8 cellular contexts compared by ENCODE assay signal in genomic region chr5:72244862-72245371, GRCh38.
DNase-seq lines count a peak whose midpoint lies in the region; ATAC-seq, FAIRE-seq and TF ChIP-seq lines count a peak whose summit lies in the region.

No MANE protein-coding gene starts in this region.

- H3K4me3 ChIP-seq in esophagus muscularis mucosa = no peak overlapping the region

- peaks cover 5% of the 10 kb centered on the region for H3K4me1 Mint-ChIP-seq in activated CD4-positive, alpha-beta memory T cell treated with anti-CD3 and anti-CD28 coated beads, Interleukin-2, amount 10 ng/mL, durations not matched to agents 7 days and 5 days
- H3K4me1 Mint-ChIP-seq in T-cell = peaks cover 17 to 22% (median 20%) of the 10 kb centered on the region in 3 donors

- no peak overlapping the region for H3K4me3 Mint-ChIP-seq in activated CD4-positive, alpha-beta memory T cell treated with anti-CD3 and anti-CD28 coated beads, Interleukin-2, amount 10 ng/mL, durations not matched to agents 7 days and 5 days
- H3K4me3 Mint-ChIP-seq in T-cell = no peak overlapping the region

- CTCF ChIA-PET in activated CD4-positive, alpha-beta memory T cell treated with anti-CD3 and anti-CD28 coated beads, Interleukin-2, amount 10 ng/mL, durations not matched to agents 7 days and 5 days (lab: Charles Lee) = no interaction called here
- CTCF ChIA-PET in T-cell (lab: Charles Lee) = interaction anchor here in 1 of 2 donors (1.1 kb wide), 1 partner anchor 10 kb away, joined by 4 read pairs; no protein-coding TSS in a partner anchor

- WGBS in esophagus muscularis mucosa = 61% methylated on average over 2 of the region's 2 CpGs

- H3K4me1 ChIP-seq in esophagus muscularis mucosa = peaks cover 48 to 83% (median 80%) of the 10 kb centered on the region in 4 donors

- H3K9me3 Mint-ChIP-seq in activated CD4-positive, alpha-beta memory T cell treated with anti-CD3 and anti-CD28 coated beads, Interleukin-2, amount 10 ng/mL, durations not matched to agents 7 days and 5 days = no peaks in the 10 kb centered on the region
- H3K9me3 Mint-ChIP-seq in T-cell = no peaks in the 10 kb centered on the region

- H3K36me3 Mint-ChIP-seq in activated CD4-positive, alpha-beta memory T cell treated with anti-CD3 and anti-CD28 coated beads, Interleukin-2, amount 10 ng/mL, durations not matched to agents 7 days and 5 days (ENCODE audit: low read depth) = peaks cover 8% of the 10 kb centered on the region
- peaks cover 14% of the 10 kb centered on the region for H3K36me3 Mint-ChIP-seq in T-cell

- intact Hi-C loops in esophagus muscularis mucosa (cut with DNase I) = no loop called here

- peak; percentile 72 for ATAC-seq in GM19328 (IDR thresholded peaks at IDR 0.05; ENCODE audit: unreplicated experiment)
- ATAC-seq in HG03378 (IDR thresholded peaks at IDR 0.05; ENCODE audit: unreplicated experiment) = peak; percentile 84
- peak; percentile 68 for ATAC-seq in omental fat pad (ENCODE audit: low FRiP score)
- ATAC-seq in T-cell (replicated peaks in 1 of 4) = no peak

- FAIRE-seq in RCC 7860 (lab: Jason Lieb, UNC) = no peak

- peak; percentile 85 for DNase-seq in DMS 273 (lab: John Stamatoyannopoulos, UW; ENCODE audit: unreplicated experiment)
- DNase-seq in RCC 7860 (ENCODE audit: low spot score) = peak; percentile 4
- DNase-seq in esophagus muscularis mucosa (ENCODE audit: extremely low spot score) = no peak
- no peak for DNase-seq in omental fat pad (ENCODE audit: low spot score)
- no peak for DNase-seq in activated CD4-positive, alpha-beta memory T cell treated with anti-CD3 and anti-CD28 coated beads, Interleukin-2, amount 10 ng/mL, durations not matched to agents 7 days and 5 days
- DNase-seq in T-cell = no peak

- no peak for TF ChIP-seq POLR2A in esophagus muscularis mucosa (IDR thresholded peaks at IDR 0.05; ENCODE audit: low read depth)

- H3K27ac Mint-ChIP-seq in activated CD4-positive, alpha-beta memory T cell treated with anti-CD3 and anti-CD28 coated beads, Interleukin-2, amount 10 ng/mL, durations not matched to agents 7 days and 5 days = no peak overlapping the region
- H3K27ac Mint-ChIP-seq in T-cell = no peak overlapping the region

- no peaks in the 10 kb centered on the region for H3K36me3 ChIP-seq in esophagus muscularis mucosa

- TF ChIP-seq EP300 in esophagus muscularis mucosa (IDR thresholded peaks at IDR 0.05) = no peak

- peak overlapping the region; percentile 70 to 81 (median 78) for H3K27ac ChIP-seq in esophagus muscularis mucosa (replicated peaks in 1 of 4)

- H3K9me3 ChIP-seq in esophagus muscularis mucosa = no peaks in the 10 kb centered on the region

- POLR2A ChIA-PET in activated CD4-positive, alpha-beta memory T cell treated with anti-CD3 and anti-CD28 coated beads, Interleukin-2, amount 10 ng/mL, durations not matched to agents 7 days and 5 days (lab: Charles Lee) = no interaction called here
- POLR2A ChIA-PET in T-cell (lab: Charles Lee) = no interaction called here

- TF ChIP-seq CTCF in esophagus muscularis mucosa (IDR thresholded peaks at IDR 0.05) (peak in 2 of 3 experiments; percentile 4 to 41), omental fat pad (IDR thresholded peaks at IDR 0.05) (no peak)

- no peaks in the 10 kb centered on the region for H3K27me3 ChIP-seq in esophagus muscularis mucosa

- peaks cover 6% of the 10 kb centered on the region for H3K27me3 Mint-ChIP-seq in activated CD4-positive, alpha-beta memory T cell treated with anti-CD3 and anti-CD28 coated beads, Interleukin-2, amount 10 ng/mL, durations not matched to agents 7 days and 5 days
- no peaks in the 10 kb centered on the region for H3K27me3 Mint-ChIP-seq in T-cell

Comparison
In these comparisons a context has a peak if more than half of its experiments do, and no peak if none do; other contexts are left out.
1. DNase-seq: peak in DMS 273 (single experiment) and RCC 7860 (single experiment); none in esophagus muscularis mucosa (single experiment), omental fat pad (single experiment), activated CD4-positive, alpha-beta memory T cell treated with anti-CD3 and anti-CD28 coated beads, Interleukin-2, amount 10 ng/mL, durations not matched to agents 7 days and 5 days (single experiment) and T-cell (0 of 34).
2. ATAC-seq: peak in GM19328 (single experiment), HG03378 (single experiment) and omental fat pad (single experiment); none in T-cell (0 of 4).
3. CTCF ChIP-seq: peak in esophagus muscularis mucosa (2 of 3); none in omental fat pad (0 of 3).